ENCODE assay signal across 13 cellular contexts in the genomic region with DNA sequence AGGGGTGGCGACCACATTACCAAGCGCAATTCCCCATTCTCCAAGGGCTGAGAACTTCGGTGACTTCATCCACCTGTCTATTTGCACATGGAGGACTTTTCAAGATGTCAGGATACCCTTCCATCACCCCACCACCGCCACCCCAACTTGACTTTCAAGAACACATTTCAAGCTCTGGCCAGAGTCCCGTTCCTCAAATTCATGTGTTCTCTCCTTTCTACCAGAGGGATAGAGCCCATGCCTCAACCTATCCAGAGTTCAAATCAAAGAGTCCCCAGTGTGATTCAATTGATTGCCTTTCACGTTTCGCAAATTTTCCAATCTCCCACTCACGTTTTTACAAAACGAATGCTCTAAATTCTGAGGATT. TPM values are rescaled to one million over a fixed set of nuclear protein-coding genes. Genes with fewer than 3 reads are reported as not detected.
DNase-seq lines count a peak whose midpoint lies in the region; ATAC-seq and TF ChIP-seq lines count a peak whose summit lies in the region.
"Had no signal": no experiment of that assay in that cellular context is flagged by ENCODE, and none has a peak within 500 bp of the region (broad histone marks: within the 10 kb centered on the region; RNA-seq: fewer than 3 reads in every experiment).

No MANE protein-coding gene starts in this region.

- peak overlapping the region; percentile 54 for H3K4me3 Mint-ChIP-seq in activated naive CD8-positive, alpha-beta T cell treated with anti-CD3 and anti-CD28 coated beads, Interleukin-2, amount 10 ng/mL, durations not matched to agents 7 days and 5 days
- H3K4me3 Mint-ChIP-seq in activated naive CD8-positive, alpha-beta T cell treated with anti-CD3 and anti-CD28 coated beads for 36 hours = no peak overlapping the region
- H3K4me3 Mint-ChIP-seq in Calu3 (ENCODE audit: low read depth, unreplicated experiment) = no peak overlapping the region

- no TSS peak for BruUV-seq in Calu3 (replicated peaks; lab: Mats Ljungman, UMichigan)

- peak overlapping the region; percentile 35 for H3K9ac ChIP-seq in mucosa of stomach (ENCODE audit: low read length)

- no peak for TF ChIP-seq EP300 in transverse colon (IDR thresholded peaks at IDR 0.05; ENCODE audit: low read depth)

- H3K4me1 ChIP-seq in mucosa of stomach (ENCODE audit: control insufficient read depth, insufficient read depth, low read length) (peaks cover 38% of the 10 kb centered on the region), transverse colon (peaks cover 0 to 52% (median 14%) of the 10 kb centered on the region in 4 donors)

- in situ Hi-C loops in transverse colon (cut with MboI; ENCODE audit: low pct_ligation_motif_present in 1 of 4, low pct_unique_long_range_greater_than_20kb in 1 of 4, low sequenced_read_pairs in 3 of 4) = no loop called here

- no peaks in the 10 kb centered on the region for H3K36me3 ChIP-seq in mucosa of stomach (ENCODE audit: control insufficient read depth, insufficient read depth, low read length)
- H3K36me3 ChIP-seq in transverse colon = no peaks in the 10 kb centered on the region
- H3K36me3 ChIP-seq: tibial artery had no signal

- peaks cover 94% of the 10 kb centered on the region for H3K27me3 Mint-ChIP-seq in activated naive CD8-positive, alpha-beta T cell treated with anti-CD3 and anti-CD28 coated beads, Interleukin-2, amount 10 ng/mL, durations not matched to agents 7 days and 5 days
- peaks cover 96% of the 10 kb centered on the region for H3K27me3 Mint-ChIP-seq in activated naive CD8-positive, alpha-beta T cell treated with anti-CD3 and anti-CD28 coated beads for 36 hours
- peaks cover 100% of the 10 kb centered on the region for H3K27me3 Mint-ChIP-seq in Calu3 (ENCODE audit: unreplicated experiment)

- ATAC-seq in activated naive CD8-positive, alpha-beta T cell treated with anti-CD3 and anti-CD28 coated beads, Interleukin-2, amount 10 ng/mL, durations not matched to agents 7 days and 5 days (ENCODE audit: low read depth) = no peak
- ATAC-seq in HG03280 (IDR thresholded peaks at IDR 0.05; ENCODE audit: unreplicated experiment) (no peak), GM18868 (IDR thresholded peaks at IDR 0.05; ENCODE audit: unreplicated experiment) (no peak)

- H3K9me3 ChIP-seq in mucosa of stomach (ENCODE audit: control insufficient read depth, low read length) (no peaks in the 10 kb centered on the region), transverse colon (no peaks in the 10 kb centered on the region)
- H3K9me3 ChIP-seq: tibial artery had no signal

- TF ChIP-seq POLR2A in transverse colon (IDR thresholded peaks at IDR 0.05) = no peak

- H3K4me3 ChIP-seq in coronary artery = peak overlapping the region; percentile 21
- H3K4me3 ChIP-seq in mucosa of stomach (ENCODE audit: low read length) = no peak overlapping the region
- H3K4me3 ChIP-seq in transverse colon = peak overlapping the region in 3 of 4 donors; percentile 20 to 57 (median 31)
- H3K4me3 ChIP-seq: tibial artery had no signal

- peaks cover 14% of the 10 kb centered on the region for H3K4me1 Mint-ChIP-seq in activated naive CD8-positive, alpha-beta T cell treated with anti-CD3 and anti-CD28 coated beads, Interleukin-2, amount 10 ng/mL, durations not matched to agents 7 days and 5 days
- H3K4me1 Mint-ChIP-seq in activated naive CD8-positive, alpha-beta T cell treated with anti-CD3 and anti-CD28 coated beads for 36 hours = peaks cover 34% of the 10 kb centered on the region
- peaks cover 38% of the 10 kb centered on the region for H3K4me1 Mint-ChIP-seq in Calu3 (ENCODE audit: low read depth, unreplicated experiment)

- H3K36me3 Mint-ChIP-seq in activated naive CD8-positive, alpha-beta T cell treated with anti-CD3 and anti-CD28 coated beads, Interleukin-2, amount 10 ng/mL, durations not matched to agents 7 days and 5 days = no peaks in the 10 kb centered on the region
- no peaks in the 10 kb centered on the region for H3K36me3 Mint-ChIP-seq in activated naive CD8-positive, alpha-beta T cell treated with anti-CD3 and anti-CD28 coated beads for 36 hours
- peaks cover 6% of the 10 kb centered on the region for H3K36me3 Mint-ChIP-seq in Calu3 (ENCODE audit: insufficient read depth, unreplicated experiment)

- DNase-seq in activated naive CD8-positive, alpha-beta T cell treated with anti-CD3 and anti-CD28 coated beads, Interleukin-2, amount 10 ng/mL, durations not matched to agents 7 days and 5 days = no peak
- no peak for DNase-seq in activated naive CD8-positive, alpha-beta T cell treated with anti-CD3 and anti-CD28 coated beads for 36 hours
- DNase-seq in coronary artery (ENCODE audit: low spot score) (no peak), transverse colon (no peak), Calu3 (no peak)
- DNase-seq: activated CD4-positive, CD25-positive, alpha-beta regulatory T cell; anterior cingulate cortex; DMS153; stimulated activated CD4-positive, alpha-beta T cell treated with anti-CD3 and anti-CD28 coated beads, Interleukin-12 subunit alpha, Interleukin-12 subunit beta, amount 100 ng/mL, for 4 hours; tibial artery had no signal

- H3K27ac ChIP-seq in coronary artery = peak overlapping the region in 1 of 2 donors; percentile 10
- H3K27ac ChIP-seq in transverse colon = peak overlapping the region; percentile 74 to 85 (median 82)
- H3K27ac ChIP-seq: tibial artery had no signal

- 31 to 35% methylated on average over 9 of the region's 9 CpGs for WGBS in transverse colon (ENCODE audit: low coverage in 1 of 2), 2 donors

- H3K27ac Mint-ChIP-seq in activated naive CD8-positive, alpha-beta T cell treated with anti-CD3 and anti-CD28 coated beads, Interleukin-2, amount 10 ng/mL, durations not matched to agents 7 days and 5 days = no peak overlapping the region
- no peak overlapping the region for H3K27ac Mint-ChIP-seq in activated naive CD8-positive, alpha-beta T cell treated with anti-CD3 and anti-CD28 coated beads for 36 hours
- H3K27ac Mint-ChIP-seq in Calu3 (ENCODE audit: unreplicated experiment) = no peak overlapping the region

- H3K27me3 ChIP-seq in mucosa of stomach (ENCODE audit: control insufficient read depth, insufficient read depth, low read length) (peaks cover 92% of the 10 kb centered on the region), transverse colon (peaks cover 94% of the 10 kb centered on the region)

- POLR2A ChIA-PET in activated naive CD8-positive, alpha-beta T cell treated with anti-CD3 and anti-CD28 coated beads, Interleukin-2, amount 10 ng/mL, durations not matched to agents 7 days and 5 days (lab: Charles Lee) = no interaction called here

- TF ChIP-seq CTCF in coronary artery (IDR thresholded peaks at IDR 0.05) (no peak), transverse colon (IDR thresholded peaks at IDR 0.05) (no peak), Calu3 (IDR thresholded peaks at IDR 0.05; ENCODE audit: unreplicated experiment) (no peak)

- intact Hi-C loops in transverse colon (cut with DNase I; ENCODE audit: low total_unique reads) (no loop called here), Calu3 (cut with micrococcal nuclease; ENCODE audit: unreplicated experiment) (no loop called here)

- no peaks in the 10 kb centered on the region for H3K9me3 Mint-ChIP-seq in activated naive CD8-positive, alpha-beta T cell treated with anti-CD3 and anti-CD28 coated beads, Interleukin-2, amount 10 ng/mL, durations not matched to agents 7 days and 5 days
- H3K9me3 Mint-ChIP-seq in activated naive CD8-positive, alpha-beta T cell treated with anti-CD3 and anti-CD28 coated beads for 36 hours = no peaks in the 10 kb centered on the region
- H3K9me3 Mint-ChIP-seq in Calu3 (ENCODE audit: low read depth, unreplicated experiment) = no peaks in the 10 kb centered on the region

- CTCF ChIA-PET in Calu3 (lab: Charles Lee) = no interaction called here

RNA-seq across cellular contexts. Expression of gene TCF21, which starts 4.4 kb away (rescaled TPM):
- total RNA-seq in activated naive CD8-positive, alpha-beta T cell treated with anti-CD3 and anti-CD28 coated beads, Interleukin-2, amount 10 ng/mL, durations not matched to agents 7 days and 5 days = not detected
- total RNA-seq in activated naive CD8-positive, alpha-beta T cell treated with anti-CD3 and anti-CD28 coated beads for 36 hours = not detected
- total RNA-seq in transverse colon = 10 to 100 TPM in 2 of 4 donors, 1 to 10 TPM in 2; 6.0 to 13.0 (median 8.9) TPM
- total RNA-seq in Calu3 (2022) = not detected in 2 replicates

RNA-seq across cellular contexts. Expression of gene TBPL1, which starts 59.7 kb away (rescaled TPM):
- total RNA-seq in activated naive CD8-positive, alpha-beta T cell treated with anti-CD3 and anti-CD28 coated beads, Interleukin-2, amount 10 ng/mL, durations not matched to agents 7 days and 5 days = 10 to 100 TPM; 28.5 to 30.6 TPM
- total RNA-seq in activated naive CD8-positive, alpha-beta T cell treated with anti-CD3 and anti-CD28 coated beads for 36 hours = 10 to 100 TPM; 46.5 to 51.4 TPM
- total RNA-seq in transverse colon (1 to 10 TPM in 3 of 4 donors, not detected in 1; 4.8 to 10.0 (median 4.9) TPM), Calu3 (2022) (31.5 and 35.8 TPM in 2 replicates)
